ENCODE assay signal across 25 cellular contexts in genomic region chr21:38475519-38475918, GRCh38. TPM values are rescaled to one million over a fixed set of nuclear protein-coding genes. Genes with fewer than 3 reads are reported as not detected.
DNase-seq lines count a peak whose midpoint lies in the region; ATAC-seq and TF ChIP-seq lines count a peak whose summit lies in the region.
"Had no signal": no experiment of that assay in that cellular context is flagged by ENCODE, and none has a peak within 500 bp of the region (broad histone marks: within the 10 kb centered on the region; RNA-seq: fewer than 3 reads in every experiment).

No MANE protein-coding gene starts in this region.

- CTCF ChIA-PET in WTC11 (lab: Charles Lee): interaction anchor here (0.6 to 1.1 kb wide), 2 partner anchors 30 to 237 kb away, joined by 3 to 5 read pairs; no protein-coding TSS in a partner anchor

- H3K9me3 ChIP-seq in lung (ENCODE audit: control insufficient read depth in 2 of 2, insufficient read depth in 1 of 2, low read length in 1 of 2): peaks cover 0 to 3% of the 10 kb centered on the region in 2 donors
- H3K9me3 ChIP-seq in subcutaneous abdominal adipose tissue (ENCODE audit: control insufficient read depth in 5 of 5, low read length in 5 of 5): no peaks in the 10 kb centered on the region
- H3K9me3 ChIP-seq: BE2C, SJSA1 had no signal

- peaks cover 3% of the 10 kb centered on the region; the same call in 1 of the 2 replicates for H3K27me3 Mint-ChIP-seq in WTC11 (ENCODE audit: low read depth)

- no peaks in the 10 kb centered on the region for H3K27me3 ChIP-seq in lung (ENCODE audit: control insufficient read depth, insufficient read depth)
- peaks cover 0 to 16% (median 0%) of the 10 kb centered on the region in 5 donors for H3K27me3 ChIP-seq in subcutaneous abdominal adipose tissue (ENCODE audit: control insufficient read depth in 5 of 5, insufficient read depth in 4 of 5, low read length in 5 of 5)
- H3K27me3 ChIP-seq: BE2C, SJSA1 had no signal

- POLR2A ChIA-PET in WTC11 (lab: Charles Lee): no interaction called here

- H3K27ac Mint-ChIP-seq in WTC11: no peak overlapping the region; the same call in 1 of the 2 replicates
- H3K27ac Mint-ChIP-seq: naive thymus-derived CD4-positive, alpha-beta T cell; stimulated activated effector memory CD8-positive, alpha-beta T cell treated with anti-CD3 and anti-CD28 coated beads, Interleukin-12 subunit alpha, Interleukin-12 subunit beta, amount 100 ng/mL, for 72 hours had no signal

- ATAC-seq in WTC11 (peak; percentile 63), lung (ENCODE audit: insufficient read depth, low FRiP score) (no peak), HG02884 (IDR thresholded peaks at IDR 0.05; ENCODE audit: unreplicated experiment) (no peak), GM19395 (IDR thresholded peaks at IDR 0.05; ENCODE audit: unreplicated experiment) (no peak)
- ATAC-seq: activated CD4-positive, CD25-positive, alpha-beta regulatory T cell treated with anti-CD3 and anti-CD28 coated beads, Interleukin-2, amount 50 U/mL, for 24 hours; stimulated activated effector memory CD8-positive, alpha-beta T cell treated with anti-CD3 and anti-CD28 coated beads, Interleukin-12 subunit alpha, Interleukin-12 subunit beta, amount 100 ng/mL, for 72 hours had no signal

- no peak overlapping the region for H3K4me3 ChIP-seq in lung
- H3K4me3 ChIP-seq in subcutaneous abdominal adipose tissue (ENCODE audit: low read depth in 1 of 5, low read length in 5 of 5): no peak overlapping the region
- H3K4me3 ChIP-seq: GM23248, SJSA1 had no signal

- peak overlapping the region; percentile 62 to 63 for H3K27ac ChIP-seq in lung (ENCODE audit: low read depth in 1 of 2, low read length in 1 of 2)
- H3K27ac ChIP-seq in subcutaneous abdominal adipose tissue (ENCODE audit: low read depth, low read length): peak overlapping the region; percentile 71
- H3K27ac ChIP-seq: 22Rv1, GM23248, SJSA1 had no signal

- peak; percentile 28 for DNase-seq in NCI-H510A treated with DMSO at 0.1 percent for 48 hours (lab: John Stamatoyannopoulos, UW)
- no peak for DNase-seq in NCI-H510A (lab: John Stamatoyannopoulos, UW)
- peak; percentile 38 for DNase-seq in WTC11 (ENCODE audit: low spot score)
- DNase-seq in lung (ENCODE audit: low spot score): no peak
- DNase-seq in amygdala (lab: John Stamatoyannopoulos, UW): no peak
- DNase-seq: activated CD8-positive, alpha-beta memory T cell treated with anti-CD3 and anti-CD28 coated beads for 24 hours; BE2C; central memory CD4-positive, alpha-beta T cell; effector CD4-positive, alpha-beta T cell; GF-D8; GM23248; naive thymus-derived CD4-positive, alpha-beta T cell; NCI-H1436 treated with DMSO at 0.1 percent for 48 hours; OCI-M1; posterior cingulate gyrus; stimulated activated CD4-positive, alpha-beta T cell treated with anti-CD3 and anti-CD28 coated beads, Interleukin-12 subunit alpha, Interleukin-12 subunit beta, amount 100 ng/mL, for 4 hours; T-helper 2 cell had no signal

- peaks cover 66% of the 10 kb centered on the region for H3K4me1 Mint-ChIP-seq in WTC11
- H3K4me1 Mint-ChIP-seq: stimulated activated effector memory CD8-positive, alpha-beta T cell treated with anti-CD3 and anti-CD28 coated beads, Interleukin-12 subunit alpha, Interleukin-12 subunit beta, amount 100 ng/mL, for 72 hours had no signal

- H3K36me3 ChIP-seq in lung (ENCODE audit: control insufficient read depth in 2 of 2, insufficient read depth in 2 of 2, low read length in 2 of 2): peaks cover 0 to 1% of the 10 kb centered on the region in 2 donors
- H3K36me3 ChIP-seq in subcutaneous abdominal adipose tissue (ENCODE audit: control insufficient read depth in 5 of 5, insufficient read depth in 5 of 5, low read length in 5 of 5): no peaks in the 10 kb centered on the region
- H3K36me3 ChIP-seq: BE2C, SJSA1 had no signal

- WGBS in lung, 2 donors: 23 to 51% methylated on average over 6 of the region's 6 CpGs

- H3K4me1 ChIP-seq in lung (ENCODE audit: control insufficient read depth in 2 of 2, insufficient read depth in 2 of 2, low read length in 2 of 2) (peaks cover 17% of the 10 kb centered on the region in 2 donors), subcutaneous abdominal adipose tissue (ENCODE audit: control insufficient read depth in 5 of 5, insufficient read depth in 5 of 5, low read length in 5 of 5) (peaks cover 0 to 89% (median 2%) of the 10 kb centered on the region in 5 donors)
- H3K4me1 ChIP-seq: BE2C, SJSA1 had no signal

- peak overlapping the region in 1 of 5 donors; percentile 34 for H3K9ac ChIP-seq in subcutaneous abdominal adipose tissue (ENCODE audit: low read length in 5 of 5)
- H3K9ac ChIP-seq: GM23248 had no signal

- TF ChIP-seq CTCF in WTC11 (IDR thresholded peaks at IDR 0.05): no peak
- TF ChIP-seq CTCF in lung (IDR thresholded peaks at IDR 0.05; ENCODE audit: control extremely low read depth, extremely low read depth): no peak

- no peaks in the 10 kb centered on the region for H3K36me3 Mint-ChIP-seq in WTC11
- H3K36me3 Mint-ChIP-seq: naive thymus-derived CD4-positive, alpha-beta T cell; stimulated activated effector memory CD8-positive, alpha-beta T cell treated with anti-CD3 and anti-CD28 coated beads, Interleukin-12 subunit alpha, Interleukin-12 subunit beta, amount 100 ng/mL, for 72 hours had no signal

- no peaks in the 10 kb centered on the region for H3K9me3 Mint-ChIP-seq in WTC11
- H3K9me3 Mint-ChIP-seq: stimulated activated effector memory CD8-positive, alpha-beta T cell treated with anti-CD3 and anti-CD28 coated beads, Interleukin-12 subunit alpha, Interleukin-12 subunit beta, amount 100 ng/mL, for 72 hours had no signal

- H3K4me3 Mint-ChIP-seq in WTC11: no peak overlapping the region
- H3K4me3 Mint-ChIP-seq: stimulated activated effector memory CD8-positive, alpha-beta T cell treated with anti-CD3 and anti-CD28 coated beads, Interleukin-12 subunit alpha, Interleukin-12 subunit beta, amount 100 ng/mL, for 72 hours had no signal

TF ChIP-seq in WTC11, 78 proteins besides CTCF, POLR2A, EP300 and RAD21 (continues in another document):
- TF ChIP-seq ZBTB21 (CRISPR knock-in tag; IDR thresholded peaks at IDR 0.05; ENCODE audit: borderline replicate concordance) (no peak), TP53 (CRISPR knock-in tag; IDR thresholded peaks at IDR 0.05) (no peak), JUN (CRISPR knock-in tag; IDR thresholded peaks at IDR 0.05) (no peak), ZNF425 (CRISPR knock-in tag; conservative IDR thresholded peaks at IDR 0.05) (no peak), ZNF532 (CRISPR knock-in tag; IDR thresholded peaks at IDR 0.05; ENCODE audit: borderline replicate concordance) (no peak), EMX1 (CRISPR knock-in tag; IDR thresholded peaks at IDR 0.05) (no peak), MAX (CRISPR knock-in tag; IDR thresholded peaks at IDR 0.05) (no peak; the same call in 1 of the 2 replicates)

RNA-seq across cellular contexts. Expression of gene ERG, which starts 22.8 kb away (rescaled TPM):
- 2.8 to 4.5 TPM (median 3.8 TPM) in 3 replicates for total RNA-seq in WTC11 (2021)
- total RNA-seq in lung: 10 to 100 TPM; 26.1 to 30.3 TPM
- 10 to 100 TPM in 1 of 2 donors, 1 to 10 TPM in 1; 8.6 to 15.9 TPM for polyA plus RNA-seq in lung
- total RNA-seq: NCI-H460 had no signal
- polyA plus RNA-seq: naive thymus-derived CD4-positive, alpha-beta T cell had no signal

Comparison
In these comparisons a context has a peak if more than half of its experiments do, and no peak if none do; other contexts are left out.
1. DNase-seq: peak in NCI-H510A treated with DMSO at 0.1 percent for 48 hours (single experiment) and WTC11 (single experiment); none in NCI-H510A (single experiment), lung (single experiment) and amygdala (0 of 56).